Comparison of ENCODE assay signal across 8 cellular contexts in the genomic region with DNA sequence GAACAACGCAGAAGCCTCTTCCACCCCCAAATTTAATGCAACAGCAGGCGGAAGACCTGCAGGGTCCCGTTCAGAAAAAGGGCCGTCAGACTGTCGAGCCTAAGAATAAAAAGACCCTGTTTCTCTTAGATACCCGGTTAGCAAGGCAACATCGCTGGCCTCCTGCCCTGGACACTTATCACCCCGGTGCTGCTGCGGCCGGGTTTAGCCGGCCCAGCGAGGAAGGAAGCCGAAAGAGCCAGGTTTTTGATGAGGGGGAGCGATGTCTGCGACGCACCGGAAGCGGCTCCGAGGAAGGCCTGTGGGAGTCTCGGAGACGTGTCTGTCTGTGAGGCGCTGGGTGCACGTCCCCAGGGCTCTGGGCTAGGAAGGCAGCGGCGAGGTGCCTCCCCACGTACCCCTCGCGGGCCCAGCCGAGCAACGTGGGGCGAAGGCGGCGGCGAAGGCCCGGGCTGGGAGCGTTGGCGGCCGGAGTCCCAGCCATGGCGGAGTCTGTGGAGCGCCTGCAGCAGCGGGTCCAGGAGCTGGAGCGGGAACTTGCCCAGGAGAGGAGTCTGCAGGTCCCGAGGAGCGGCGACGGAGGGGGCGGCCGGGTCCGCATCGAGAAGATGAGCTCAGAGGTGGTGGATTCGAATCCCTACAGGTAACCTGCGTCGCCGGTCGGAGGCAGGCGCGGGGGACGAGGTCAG. TPM values are rescaled to one million over a fixed set of nuclear protein-coding genes. Genes with fewer than 3 reads are reported as not detected.
DNase-seq lines count a peak whose midpoint lies in the region; ATAC-seq and TF ChIP-seq lines count a peak whose summit lies in the region.

TSS of gene UBA5 (plus strand) at position 274 of the 689 bp plus-strand sequence. CDS start at position 483, 209 bp downstream.

- ATAC-seq in GM18861 (IDR thresholded peaks at IDR 0.05; ENCODE audit: unreplicated experiment) (peak; percentile 59), HG03066 (IDR thresholded peaks at IDR 0.05; ENCODE audit: low read depth, unreplicated experiment) (peak; percentile 65), left lung (peak; percentile 79)

- no peaks in the 10 kb centered on the region for H3K27me3 Mint-ChIP-seq in activated CD4-positive, alpha-beta T cell treated with anti-CD3 and anti-CD28 coated beads, Interleukin-2, amount 10 ng/mL, durations not matched to agents 7 days and 5 days

- H3K4me1 Mint-ChIP-seq in activated CD4-positive, alpha-beta T cell treated with anti-CD3 and anti-CD28 coated beads, Interleukin-2, amount 10 ng/mL, durations not matched to agents 7 days and 5 days, result peaks cover 54% of the 10 kb centered on the region

- H3K4me1 ChIP-seq in left lung, result peaks cover 15 to 46% of the 10 kb centered on the region in 2 donors

- H3K36me3 Mint-ChIP-seq in activated CD4-positive, alpha-beta T cell treated with anti-CD3 and anti-CD28 coated beads, Interleukin-2, amount 10 ng/mL, durations not matched to agents 7 days and 5 days (ENCODE audit: low read depth), result peaks cover 11% of the 10 kb centered on the region

- H3K27ac Mint-ChIP-seq in activated CD4-positive, alpha-beta T cell treated with anti-CD3 and anti-CD28 coated beads, Interleukin-2, amount 10 ng/mL, durations not matched to agents 7 days and 5 days, result peak within 1 kb of the TSS; percentile 98

- POLR2A ChIA-PET in activated CD4-positive, alpha-beta T cell treated with anti-CD3 and anti-CD28 coated beads, Interleukin-2, amount 10 ng/mL, durations not matched to agents 7 days and 5 days (lab: Charles Lee), result interaction anchor here (0.6 kb wide), 1 partner anchor 11 kb away, joined by 3 read pairs; no protein-coding TSS in a partner anchor

- H3K9me3 ChIP-seq in left lung, result no peaks in the 10 kb centered on the region

- peak within 1 kb of the TSS; percentile 92 for H3K4me3 Mint-ChIP-seq in activated CD4-positive, alpha-beta T cell treated with anti-CD3 and anti-CD28 coated beads, Interleukin-2, amount 10 ng/mL, durations not matched to agents 7 days and 5 days

- no peaks in the 10 kb centered on the region for H3K36me3 ChIP-seq in left lung

- H3K27ac ChIP-seq in left lung, result peak within 1 kb of the TSS; percentile 93 to 96

- H3K27me3 ChIP-seq in left lung, result no peaks in the 10 kb centered on the region

- intact Hi-C loops in left lung (cut with DNase I), result no loop called here

- CTCF ChIA-PET in activated CD4-positive, alpha-beta T cell treated with anti-CD3 and anti-CD28 coated beads, Interleukin-2, amount 10 ng/mL, durations not matched to agents 7 days and 5 days (lab: Charles Lee), result interaction anchor here (1.2 to 1.4 kb wide), 3 partner anchors 12 to 127 kb away, joined by 3 read pairs; no protein-coding TSS in a partner anchor

- no peaks in the 10 kb centered on the region for H3K9me3 Mint-ChIP-seq in activated CD4-positive, alpha-beta T cell treated with anti-CD3 and anti-CD28 coated beads, Interleukin-2, amount 10 ng/mL, durations not matched to agents 7 days and 5 days

- no peak for TF ChIP-seq CTCF in left lung (IDR thresholded peaks at IDR 0.05)

- peak within 1 kb of the TSS; percentile 74 to 82 for H3K4me3 ChIP-seq in left lung

- peak; percentile 79 for DNase-seq in AG08396 (ENCODE audit: low spot score)
- peak; percentile 61 for DNase-seq in NCI-H345 (lab: John Stamatoyannopoulos, UW)
- peak; percentile 77 for DNase-seq in activated CD4-positive, alpha-beta T cell treated with anti-CD3 and anti-CD28 coated beads, Interleukin-2, amount 10 ng/mL, durations not matched to agents 7 days and 5 days
- peak; percentile 21 for DNase-seq in dedifferentiated amniotic fluid mesenchymal stem cell (ENCODE audit: extremely low spot score)
- peak; percentile 70 to 91 for DNase-seq in left lung
- DNase-seq in stimulated activated CD4-positive, alpha-beta T cell treated with anti-CD3 and anti-CD28 coated beads, Interleukin-2, amount 100 ng/mL, for 48 hours, result peak; percentile 59 to 61

RNA-seq across cellular contexts. Expression of gene UBA5, which starts in this region (rescaled TPM):
- total RNA-seq in activated CD4-positive, alpha-beta T cell treated with anti-CD3 and anti-CD28 coated beads, Interleukin-2, amount 10 ng/mL, durations not matched to agents 7 days and 5 days, result 10 to 100 TPM; 37.8 to 38.0 TPM
- 10 to 100 TPM; 34.1 to 41.5 TPM for total RNA-seq in left lung

Comparison
In these comparisons a context has a peak if more than half of its experiments do, and no peak if none do; other contexts are left out.
1. Peak in every context shown above with its lines: DNase-seq, ATAC-seq, H3K4me3 ChIP-seq and H3K27ac ChIP-seq.
2. DNase-seq: peak in every context shown above with its lines; median percentile 80 in left lung; 79 in AG08396; 77 in activated CD4-positive, alpha-beta T cell treated with anti-CD3 and anti-CD28 coated beads, Interleukin-2, amount 10 ng/mL, durations not matched to agents 7 days and 5 days; 61 in NCI-H345; 60 in stimulated activated CD4-positive, alpha-beta T cell treated with anti-CD3 and anti-CD28 coated beads, Interleukin-2, amount 100 ng/mL, for 48 hours; 21 in dedifferentiated amniotic fluid mesenchymal stem cell.